Comparison of ENCODE assay signal across 12 cellular contexts in genomic region chrX:109187473-109188168, GRCh38.
DNase-seq lines count a peak whose midpoint lies in the region; ATAC-seq, FAIRE-seq and TF ChIP-seq lines count a peak whose summit lies in the region.
"Had no signal": no experiment of that assay in that cellular context is flagged by ENCODE, and none has a peak within 500 bp of the region (broad histone marks: within the 10 kb centered on the region; RNA-seq: fewer than 3 reads in every experiment).

No MANE protein-coding gene starts in this region.

- intact Hi-C loops in body of pancreas (cut with DNase I) = no loop called here

- H3K4me1 Mint-ChIP-seq in astrocyte (ENCODE audit: low read depth, unreplicated experiment) = no peaks in the 10 kb centered on the region
- H3K4me1 Mint-ChIP-seq in CD8-positive, alpha-beta memory T cell = no peaks in the 10 kb centered on the region

- H3K9ac ChIP-seq in astrocyte (ENCODE audit: low read length) = no peak overlapping the region

- H3K9me2 ChIP-seq in hepatocyte (replicated peaks; ENCODE audit: insufficient read depth) = no peaks in the 10 kb centered on the region

- no peaks in the 10 kb centered on the region for H3K36me3 Mint-ChIP-seq in astrocyte (ENCODE audit: low read depth, unreplicated experiment)
- H3K36me3 Mint-ChIP-seq in CD8-positive, alpha-beta memory T cell = no peaks in the 10 kb centered on the region
- H3K36me3 Mint-ChIP-seq: type B pancreatic cell had no signal

- CTCF ChIA-PET in CD8-positive, alpha-beta memory T cell (lab: Charles Lee) = no interaction called here

- no peaks in the 10 kb centered on the region for H3K27me3 Mint-ChIP-seq in astrocyte (ENCODE audit: low read depth, unreplicated experiment)
- H3K27me3 Mint-ChIP-seq in CD8-positive, alpha-beta memory T cell = peaks cover 0 to 2% of the 10 kb centered on the region in 2 donors
- H3K27me3 Mint-ChIP-seq: type B pancreatic cell had no signal

- no peak for TF ChIP-seq POLR2A in body of pancreas (IDR thresholded peaks at IDR 0.05)

- POLR2A ChIA-PET in CD8-positive, alpha-beta memory T cell (lab: Charles Lee) = no interaction called here

- H3K36me3 ChIP-seq in astrocyte (ENCODE audit: insufficient read depth, low read length) = no peaks in the 10 kb centered on the region
- H3K36me3 ChIP-seq in hepatocyte (replicated peaks; ENCODE audit: insufficient read depth, low read depth) = no peaks in the 10 kb centered on the region
- H3K36me3 ChIP-seq in CD8-positive, alpha-beta memory T cell (ENCODE audit: insufficient read depth, low read length) = no peaks in the 10 kb centered on the region
- no peaks in the 10 kb centered on the region for H3K36me3 ChIP-seq in body of pancreas (replicated peaks in 1 of 2; ENCODE audit: insufficient read depth in 1 of 2, low read depth in 2 of 2)
- H3K36me3 ChIP-seq: sigmoid colon had no signal

- no peak overlapping the region for H3K4me2 ChIP-seq in astrocyte (ENCODE audit: low read length)
- no peak overlapping the region for H3K4me2 ChIP-seq in hepatocyte

- H3K4me3 ChIP-seq in astrocyte (ENCODE audit: insufficient read depth, low read depth, low read length) (no peak overlapping the region), hepatocyte (no peak overlapping the region), body of pancreas (no peak overlapping the region)
- H3K4me3 ChIP-seq in CD8-positive, alpha-beta memory T cell (ENCODE audit: low read length) = no peak overlapping the region
- H3K4me3 ChIP-seq: sigmoid colon had no signal

- peak; percentile 52 for FAIRE-seq in astrocyte (lab: Jason Lieb, UNC)
- FAIRE-seq: keratinocyte had no signal

- H3K4me1 ChIP-seq in astrocyte (ENCODE audit: insufficient read depth, low read length) (no peaks in the 10 kb centered on the region), hepatocyte (ENCODE audit: insufficient read depth) (no peaks in the 10 kb centered on the region), body of pancreas (no peaks in the 10 kb centered on the region)
- H3K4me1 ChIP-seq in CD8-positive, alpha-beta memory T cell (ENCODE audit: insufficient read depth, low read length) = no peaks in the 10 kb centered on the region
- H3K4me1 ChIP-seq: sigmoid colon had no signal

- 58% methylated on average over 2 of the region's 2 CpGs for WGBS in hepatocyte (ENCODE audit: low lambda C conversion rate, missing lambda C conversion rate)
- 14 to 24% methylated on average over 2 of the region's 2 CpGs for WGBS in body of pancreas, 2 donors

- H3K27me3 ChIP-seq in astrocyte (ENCODE audit: insufficient read depth, low read length) (no peaks in the 10 kb centered on the region), hepatocyte (no peaks in the 10 kb centered on the region), body of pancreas (no peaks in the 10 kb centered on the region)
- H3K27me3 ChIP-seq in CD8-positive, alpha-beta memory T cell (ENCODE audit: insufficient read depth, low read length, poor library complexity, severe bottlenecking) = no peaks in the 10 kb centered on the region
- H3K27me3 ChIP-seq: sigmoid colon had no signal

- no peak overlapping the region for H2AFZ ChIP-seq in astrocyte (ENCODE audit: low read depth, low read length)
- H2AFZ ChIP-seq in hepatocyte = no peak overlapping the region

- H3K27ac ChIP-seq in astrocyte (ENCODE audit: low read depth, low read length) = no peak overlapping the region
- no peak overlapping the region for H3K27ac ChIP-seq in hepatocyte
- no peak overlapping the region for H3K27ac ChIP-seq in CD8-positive, alpha-beta memory T cell (ENCODE audit: low read depth, low read length)
- no peak overlapping the region for H3K27ac ChIP-seq in body of pancreas
- H3K27ac ChIP-seq: sigmoid colon had no signal

- TF ChIP-seq CTCF in astrocyte (IDR thresholded peaks at IDR 0.05; ENCODE audit: insufficient read depth, low read depth, low read length) (no peak), hepatocyte (IDR thresholded peaks at IDR 0.05; ENCODE audit: poor library complexity) (no peak), body of pancreas (IDR thresholded peaks at IDR 0.05) (no peak)

- ATAC-seq in GM18909 (IDR thresholded peaks at IDR 0.05; ENCODE audit: poor library complexity, unreplicated experiment) (peak; percentile 94), GM21529 (IDR thresholded peaks at IDR 0.05; ENCODE audit: unreplicated experiment) (peak; percentile 82), HG03066 (IDR thresholded peaks at IDR 0.05; ENCODE audit: low read depth, unreplicated experiment) (peak; percentile 91), body of pancreas (no peak)

- no peaks in the 10 kb centered on the region for H3K9me3 Mint-ChIP-seq in astrocyte (ENCODE audit: unreplicated experiment)
- peaks cover 0 to 2% (median 0%) of the 10 kb centered on the region in 5 donors for H3K9me3 Mint-ChIP-seq in CD8-positive, alpha-beta memory T cell
- H3K9me3 Mint-ChIP-seq: type B pancreatic cell had no signal

- no peak overlapping the region for H3K4me3 Mint-ChIP-seq in astrocyte (ENCODE audit: unreplicated experiment)
- no peak overlapping the region for H3K4me3 Mint-ChIP-seq in CD8-positive, alpha-beta memory T cell
- H3K4me3 Mint-ChIP-seq: type B pancreatic cell had no signal

- DNase-seq in astrocyte (ENCODE audit: low read depth) = no peak
- DNase-seq in GDM1 (lab: John Stamatoyannopoulos, UW) = no peak
- no peak for DNase-seq in hepatocyte (ENCODE audit: low spot score)
- DNase-seq in CD8-positive, alpha-beta memory T cell = no peak
- no peak for DNase-seq in body of pancreas
- DNase-seq: NCI-H2171, sigmoid colon had no signal

- no peak overlapping the region for H3K27ac Mint-ChIP-seq in astrocyte (ENCODE audit: unreplicated experiment)
- H3K27ac Mint-ChIP-seq in CD8-positive, alpha-beta memory T cell = no peak overlapping the region
- H3K27ac Mint-ChIP-seq: type B pancreatic cell had no signal

- H3K79me2 ChIP-seq in astrocyte (ENCODE audit: insufficient read depth, low read length) = no peaks in the 10 kb centered on the region
- no peaks in the 10 kb centered on the region for H3K79me2 ChIP-seq in hepatocyte

- H3K9me3 ChIP-seq in astrocyte (ENCODE audit: insufficient read depth, low read depth, low read length) = no peaks in the 10 kb centered on the region
- no peaks in the 10 kb centered on the region for H3K9me3 ChIP-seq in hepatocyte (ENCODE audit: low read depth)
- H3K9me3 ChIP-seq in CD8-positive, alpha-beta memory T cell (ENCODE audit: low read length) = no peaks in the 10 kb centered on the region
- H3K9me3 ChIP-seq in body of pancreas = no peaks in the 10 kb centered on the region
- H3K9me3 ChIP-seq: sigmoid colon had no signal

- H4K20me1 ChIP-seq in astrocyte (ENCODE audit: insufficient read depth, low read length) = no peaks in the 10 kb centered on the region
- no peaks in the 10 kb centered on the region for H4K20me1 ChIP-seq in hepatocyte (ENCODE audit: insufficient read depth, poor library complexity, severe bottlenecking)
